ENCODE assay signal across 11 cellular contexts in genomic region chr7:11540271-11540761, GRCh38.
A peak's percentile ranks its signal among the peaks of the same experiment; 100 is the strongest.
DNase-seq lines count a peak whose midpoint lies in the region; ATAC-seq and TF ChIP-seq lines count a peak whose summit lies in the region.
"Had no signal": no experiment of that assay in that cellular context is flagged by ENCODE, and none has a peak within 500 bp of the region (broad histone marks: within the 10 kb centered on the region; RNA-seq: fewer than 3 reads in every experiment).

No MANE protein-coding gene starts in this region.

- peaks cover 20% of the 10 kb centered on the region for H3K4me1 ChIP-seq in PC-3 (ENCODE audit: insufficient read depth, low read length)

- H3K27me3 ChIP-seq in PC-3 (ENCODE audit: low read length) = no peaks in the 10 kb centered on the region

- no TSS peak for BruUV-seq in PC-3 (replicated peaks; lab: Mats Ljungman, UMichigan)

- H3K4me3 ChIP-seq in PC-3 (ENCODE audit: low read length) = no peak overlapping the region

- DNase-seq in H4 (ENCODE audit: low spot score) (peak; percentile 33), PC-3 (peak; percentile 52), fibroblast of gingiva (ENCODE audit: low read depth) (peak; percentile 63), renal cortical epithelial cell (ENCODE audit: low read depth) (peak; percentile 32), GM19240 (ENCODE audit: insufficient read length, low spot score) (no peak)
- no peak for DNase-seq in stimulated activated CD4-positive, alpha-beta T cell treated with anti-CD3 and anti-CD28 coated beads, Interleukin-1b, Interleukin-23, amount 100 ng/mL, for 48 hours
- DNase-seq: activated B cell treated with CpG ODN at 0.5 μM for 24 hours; activated naive CD4-positive, alpha-beta T cell treated with anti-CD3 and anti-CD28 coated beads, Interleukin-2, amount 50 U/mL, for 16 hours; NCI-H510A treated with DMSO at 0.1 percent for 48 hours had no signal

- no peak for TF ChIP-seq CTCF in PC-3 (conservative IDR thresholded peaks at IDR 0.05; ENCODE audit: low read depth, low read length)

- H3K27ac ChIP-seq in PC-3 (ENCODE audit: low read length) = peak overlapping the region; percentile 8; the same call in 1 of the 2 replicates

- H3K9me3 ChIP-seq in PC-3 (ENCODE audit: low read length) = no peaks in the 10 kb centered on the region

- ATAC-seq in PC-3 = peak; percentile 87
- no peak for ATAC-seq in esophagus mucosa
- ATAC-seq in GM19455 (IDR thresholded peaks at IDR 0.05; ENCODE audit: unreplicated experiment) = no peak

- H2AFZ ChIP-seq in PC-3 (ENCODE audit: low read length) = no peak overlapping the region

- POLR2A ChIA-PET in PC-3 (lab: Charles Lee; ENCODE audit: unreplicated experiment) = interaction anchor here (0.6 to 0.7 kb wide), 2 partner anchors 13 to 567 kb away, joined by 3 to 4 read pairs; partner anchors contain the start of gene PHF14

- H4K20me1 ChIP-seq in PC-3 (ENCODE audit: low read length) = no peaks in the 10 kb centered on the region

- H3K9me2 ChIP-seq in PC-3 (replicated peaks; ENCODE audit: low read length) = no peaks in the 10 kb centered on the region; the same call in 1 of the 2 replicates

- intact Hi-C loops in PC-3 (cut with micrococcal nuclease) = no loop called here

- H3K9ac ChIP-seq in PC-3 (ENCODE audit: low read length) = no peak overlapping the region

- H3K4me2 ChIP-seq in PC-3 (ENCODE audit: low read length) = peak overlapping the region; percentile 32

- H3F3A ChIP-seq in PC-3 (ENCODE audit: low read length, unreplicated experiment) = no peaks in the 10 kb centered on the region

- H3K36me3 ChIP-seq in PC-3 (ENCODE audit: low read depth, low read length) = no peaks in the 10 kb centered on the region

- CTCF ChIA-PET in PC-3 (lab: Charles Lee) = no interaction called here

- no peaks in the 10 kb centered on the region for H3K79me2 ChIP-seq in PC-3 (ENCODE audit: low read length)

Comparison
In these comparisons a context has a peak if more than half of its experiments do, and no peak if none do; other contexts are left out.
1. DNase-seq: peak in H4 (single experiment), PC-3 (single experiment), fibroblast of gingiva (single experiment) and renal cortical epithelial cell (single experiment); none in stimulated activated CD4-positive, alpha-beta T cell treated with anti-CD3 and anti-CD28 coated beads, Interleukin-1b, Interleukin-23, amount 100 ng/mL, for 48 hours (single experiment) and GM19240 (single experiment).